ENCODE assay signal across 7 cellular contexts in genomic region chr3:119702530-119703527, GRCh38. TPM values are rescaled to one million over a fixed set of nuclear protein-coding genes. Genes with fewer than 3 reads are reported as not detected.
DNase-seq lines count a peak whose midpoint lies in the region; ATAC-seq lines count a peak whose summit lies in the region.

TSS of gene CFAP91 (plus strand) at chr3:119703022. CDS start at chr3:119703099, 77 bp downstream.

- H3K79me2 ChIP-seq in mesendoderm (ENCODE audit: control insufficient read depth, insufficient read depth, low read length), result no peaks in the 10 kb centered on the region

- H2AK5ac ChIP-seq in mesendoderm (ENCODE audit: low read length), result no peak within 1 kb of the TSS

- WGBS in mesendoderm (ENCODE audit: extremely low coverage, insufficient coverage, low lambda C conversion rate), result no CpG with 5 or more reads among the region's 59 CpGs

- ATAC-seq in GM18858 (IDR thresholded peaks at IDR 0.05; ENCODE audit: unreplicated experiment) (peak; percentile 46), HG03039 (IDR thresholded peaks at IDR 0.05; ENCODE audit: unreplicated experiment) (peak; percentile 89)

- H3K79me1 ChIP-seq in mesendoderm (ENCODE audit: low read length), result no peaks in the 10 kb centered on the region

- H2BK120ac ChIP-seq in mesendoderm (ENCODE audit: low read depth, low read length), result peak within 1 kb of the TSS; percentile 78

- H3K9me3 ChIP-seq in endocrine pancreas (ENCODE audit: control insufficient read depth, low read length), result no peaks in the 10 kb centered on the region

- H3K23ac ChIP-seq in mesendoderm (ENCODE audit: low read length), result no peak within 1 kb of the TSS

- H3K4me2 ChIP-seq in mesendoderm (ENCODE audit: low read length), result peak within 1 kb of the TSS; percentile 35

- H3K4me1 ChIP-seq in endocrine pancreas (ENCODE audit: control insufficient read depth, insufficient read depth, low read length) (peaks cover 3% of the 10 kb centered on the region), mesendoderm (ENCODE audit: control insufficient read depth, low read depth, low read length) (peaks cover 2% of the 10 kb centered on the region)

- H3K4me3 ChIP-seq in endocrine pancreas (ENCODE audit: control insufficient read depth, insufficient read depth, low read length) (peak within 1 kb of the TSS; percentile 85), mesendoderm (ENCODE audit: low read length) (peak within 1 kb of the TSS; percentile 2)

- no peak within 1 kb of the TSS for H3K4ac ChIP-seq in mesendoderm (ENCODE audit: low read depth, low read length)

- no peaks in the 10 kb centered on the region for H3K27me3 ChIP-seq in endocrine pancreas (ENCODE audit: control insufficient read depth, insufficient read depth, low read length)
- H3K27me3 ChIP-seq in mesendoderm (ENCODE audit: insufficient read depth, low read length, poor library complexity), result peaks cover 6% of the 10 kb centered on the region

- no peak within 1 kb of the TSS for H2BK15ac ChIP-seq in mesendoderm (replicated peaks; ENCODE audit: low read depth)

- H3K36me3 ChIP-seq in endocrine pancreas (ENCODE audit: control insufficient read depth, insufficient read depth, low read length) (no peaks in the 10 kb centered on the region), mesendoderm (ENCODE audit: control insufficient read depth, insufficient read depth, low read length) (no peaks in the 10 kb centered on the region)

- H2BK5ac ChIP-seq in mesendoderm (ENCODE audit: low read length), result no peak within 1 kb of the TSS

- peak within 1 kb of the TSS; percentile 39 for H3K18ac ChIP-seq in mesendoderm (ENCODE audit: low read length)

- H3K56ac ChIP-seq in mesendoderm (ENCODE audit: low read length), result peak within 1 kb of the TSS; percentile 63

- no peak within 1 kb of the TSS for H3K27ac ChIP-seq in mesendoderm (ENCODE audit: low read depth, low read length)

- H4K8ac ChIP-seq in mesendoderm (ENCODE audit: low read depth, low read length), result no peak within 1 kb of the TSS

- H4K5ac ChIP-seq in mesendoderm (ENCODE audit: low read length), result no peak within 1 kb of the TSS

- DNase-seq in NCI-H345 (lab: John Stamatoyannopoulos, UW), result peak; percentile 86
- DNase-seq in activated CD8-positive, alpha-beta memory T cell treated with anti-CD3 and anti-CD28 coated beads, Interleukin-2, amount 50 U/mL, for 1 hour (ENCODE audit: extremely low read depth), result peak; percentile 47
- peak; percentile 98 for DNase-seq in mesendoderm
- DNase-seq in stimulated activated CD4-positive, alpha-beta T cell treated with anti-CD3 and anti-CD28 coated beads, TNF-alpha, amount 100 ng/mL, for 4 hours (ENCODE audit: low read depth in 3 of 3), result peak; percentile 58 to 72 (median 67)

- H3K9ac ChIP-seq in endocrine pancreas (ENCODE audit: control insufficient read depth, insufficient read depth, low read length) (peak within 1 kb of the TSS; percentile 36), mesendoderm (ENCODE audit: low read length) (peak within 1 kb of the TSS; percentile 36)

RNA-seq across cellular contexts. Expression of gene CFAP91, which starts in this region (rescaled TPM):
- polyA plus RNA-seq in mesendoderm (2013, experiment 1 of 2), result 0.88 TPM
- polyA plus RNA-seq in mesendoderm (2013, experiment 2 of 2), result 0.67 TPM

Comparison
In these comparisons a context has a peak if more than half of its experiments do, and no peak if none do; other contexts are left out.
1. DNase-seq: peak in every context shown above with its lines; median percentile 98 in mesendoderm; 86 in NCI-H345; 67 in stimulated activated CD4-positive, alpha-beta T cell treated with anti-CD3 and anti-CD28 coated beads, TNF-alpha, amount 100 ng/mL, for 4 hours; 47 in activated CD8-positive, alpha-beta memory T cell treated with anti-CD3 and anti-CD28 coated beads, Interleukin-2, amount 50 U/mL, for 1 hour.